In genomic region chr5:160291467-160291866, GRCh38 we compare ENCODE assay signal across 19 cellular contexts.
DNase-seq lines count a peak whose midpoint lies in the region; ATAC-seq and TF ChIP-seq lines count a peak whose summit lies in the region.
"Had no signal": no experiment of that assay in that cellular context is flagged by ENCODE, and none has a peak within 500 bp of the region (broad histone marks: within the 10 kb centered on the region; RNA-seq: fewer than 3 reads in every experiment).

No MANE protein-coding gene starts in this region.

- no peaks in the 10 kb centered on the region for H3K79me2 ChIP-seq in OCI-LY3 (ENCODE audit: low read length)

- peak overlapping the region; percentile 73 for H3K4me2 ChIP-seq in OCI-LY3 (ENCODE audit: low read length)

- peak; percentile 40 for DNase-seq in DMS 273 (lab: John Stamatoyannopoulos, UW; ENCODE audit: unreplicated experiment)
- no peak for DNase-seq in DMS 273 treated with DMSO at 0.1 percent for 48 hours (lab: John Stamatoyannopoulos, UW)
- peak; percentile 85 for DNase-seq in epithelial cell of esophagus (ENCODE audit: low read depth)
- DNase-seq in AG08396 (ENCODE audit: low spot score), result no peak
- no peak for DNase-seq in GM20000 (ENCODE audit: low spot score)
- DNase-seq: C1 segment of cervical spinal cord, DND-41, GDM1, HCEC 1CT, MV-4-11, NCI-H1417 treated with DMSO at 0.1 percent for 48 hours, NCI-H2081, NCI-H345, Peyer's patch, SIG-M5 had no signal

- ATAC-seq in GM18511 (IDR thresholded peaks at IDR 0.05; ENCODE audit: unreplicated experiment), result no peak

- H3K4me1 ChIP-seq in OCI-LY3 (ENCODE audit: low read length), result peaks cover 19% of the 10 kb centered on the region
- peaks cover 84 to 100% of the 10 kb centered on the region in 2 experiments for H3K4me1 ChIP-seq in neutrophil (ENCODE audit: control insufficient read depth in 1 of 2, insufficient read depth in 1 of 2, low read depth in 1 of 2, low read length in 1 of 2)

- H3K27ac ChIP-seq in OCI-LY3 (ENCODE audit: low read length), result no peak overlapping the region
- peak overlapping the region; percentile 97 for H3K27ac ChIP-seq in neutrophil
- H3K27ac ChIP-seq: 22Rv1, Peyer's patch had no signal

- TF ChIP-seq CTCF in OCI-LY3 (IDR thresholded peaks at IDR 0.05; ENCODE audit: low read depth, low read length) (no peak), epithelial cell of esophagus (IDR thresholded peaks at IDR 0.05; ENCODE audit: insufficient read depth, low read depth, low read length, missing control alignments) (no peak), neutrophil (IDR thresholded peaks at IDR 0.05) (no peak), GM20000 (IDR thresholded peaks at IDR 0.05; ENCODE audit: extremely low read depth, missing control alignments) (no peak)

- H3K9me3 ChIP-seq in OCI-LY3 (ENCODE audit: insufficient read depth, low read length) (no peaks in the 10 kb centered on the region), neutrophil (no peaks in the 10 kb centered on the region)
- H3K9me3 ChIP-seq: Peyer's patch had no signal

- H3K36me3 ChIP-seq in OCI-LY3 (replicated peaks; ENCODE audit: low read depth, low read length) (no peaks in the 10 kb centered on the region), neutrophil (no peaks in the 10 kb centered on the region)
- H3K36me3 ChIP-seq: Peyer's patch had no signal

- H3K4me3 ChIP-seq in OCI-LY3 (ENCODE audit: low read length) (peak overlapping the region; percentile 64), epithelial cell of esophagus (ENCODE audit: low read length) (no peak overlapping the region), neutrophil (ENCODE audit: low read depth in 1 of 2, low read length in 1 of 2) (no peak overlapping the region)
- H3K4me3 ChIP-seq: Peyer's patch had no signal

- H3K27me3 ChIP-seq in OCI-LY3 (ENCODE audit: low read depth, low read length) (no peaks in the 10 kb centered on the region), neutrophil (no peaks in the 10 kb centered on the region)
- H3K27me3 ChIP-seq: Peyer's patch had no signal

- peak overlapping the region; percentile 66 for H2AFZ ChIP-seq in OCI-LY3 (ENCODE audit: low read depth, low read length)

- H3K9ac ChIP-seq in OCI-LY3 (ENCODE audit: low read length), result no peak overlapping the region

- no peaks in the 10 kb centered on the region for H4K20me1 ChIP-seq in OCI-LY3 (ENCODE audit: insufficient read depth, low read length)

Comparison
In these comparisons a context has a peak if more than half of its experiments do, and no peak if none do; other contexts are left out.
1. DNase-seq: peak in DMS 273 (single experiment) and epithelial cell of esophagus (single experiment); none in DMS 273 treated with DMSO at 0.1 percent for 48 hours (single experiment), AG08396 (single experiment) and GM20000 (single experiment).